1 cellular context compared by ENCODE assay signal in the genomic region with DNA sequence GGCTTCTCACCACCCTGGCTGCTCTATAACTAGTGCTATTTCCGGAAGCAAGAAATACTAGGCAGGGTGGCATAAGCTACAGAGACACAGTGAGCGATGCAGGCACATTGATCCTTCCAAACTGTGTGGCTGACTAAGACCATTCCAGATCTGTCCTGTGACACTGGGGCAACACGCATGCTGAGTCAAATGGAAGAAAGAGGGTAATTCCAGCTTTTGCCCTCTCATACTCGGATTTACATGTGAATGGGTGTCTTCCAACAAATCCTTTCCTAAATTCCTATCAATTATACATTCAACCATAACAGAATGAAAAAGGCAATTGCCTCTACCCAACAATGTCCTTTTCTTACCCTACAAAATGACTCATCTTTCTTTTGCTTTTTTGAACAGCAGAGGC.
A peak's percentile ranks its signal among the peaks of the same experiment; 100 is the strongest.
TF ChIP-seq lines count a peak whose summit lies in the region.

No MANE protein-coding gene starts in this region.

TF ChIP-seq in GM12878, 131 proteins besides CTCF, POLR2A, EP300 and RAD21 (continued from another document):
- TF ChIP-seq CREM (IDR thresholded peaks at IDR 0.05; ENCODE audit: low read depth): no peak
- TF ChIP-seq, protein P1, sequence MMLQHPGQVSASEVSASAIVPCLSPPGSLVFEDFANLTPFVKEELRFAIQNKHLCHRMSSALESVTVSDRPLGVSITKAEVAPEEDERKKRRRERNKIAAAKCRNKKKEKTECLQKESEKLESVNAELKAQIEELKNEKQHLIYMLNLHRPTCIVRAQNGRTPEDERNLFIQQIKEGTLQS (IDR thresholded peaks at IDR 0.05; ENCODE audit: borderline replicate concordance, extremely low read depth, low read depth, low read length): no peak
- 0 out of 4 replicates have a peak, but pooled peaks of 1 of the 2 experiments have one; percentile 22 for TF ChIP-seq IKZF2 (IDR thresholded peaks at IDR 0.05)
- no peak for TF ChIP-seq HSF1 (IDR thresholded peaks at IDR 0.05; ENCODE audit: low read depth, low read length)
- TF ChIP-seq ZBTB33 (IDR thresholded peaks at IDR 0.05): no peak
- 0 out of 2 replicates have a peak, but pooled peaks have one; percentile 29 for TF ChIP-seq IRF4 (IDR thresholded peaks at IDR 0.05; ENCODE audit: low read depth, low read length)
- TF ChIP-seq, protein P2, sequence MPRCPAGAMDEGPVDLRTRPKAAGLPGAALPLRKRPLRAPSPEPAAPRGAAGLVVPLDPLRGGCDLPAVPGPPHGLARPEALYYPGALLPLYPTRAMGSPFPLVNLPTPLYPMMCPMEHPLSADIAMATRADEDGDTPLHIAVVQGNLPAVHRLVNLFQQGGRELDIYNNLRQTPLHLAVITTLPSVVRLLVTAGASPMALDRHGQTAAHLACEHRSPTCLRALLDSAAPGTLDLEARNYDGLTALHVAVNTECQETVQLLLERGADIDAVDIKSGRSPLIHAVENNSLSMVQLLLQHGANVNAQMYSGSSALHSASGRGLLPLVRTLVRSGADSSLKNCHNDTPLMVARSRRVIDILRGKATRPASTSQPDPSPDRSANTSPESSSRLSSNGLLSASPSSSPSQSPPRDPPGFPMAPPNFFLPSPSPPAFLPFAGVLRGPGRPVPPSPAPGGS (IDR thresholded peaks at IDR 0.05; ENCODE audit: borderline replicate concordance, insufficient read depth, low read depth, low read length, poor library complexity, severe bottlenecking): peak; percentile 54
- TF ChIP-seq MTA3 (IDR thresholded peaks at IDR 0.05; ENCODE audit: borderline replicate concordance, low read length): no peak
- no peak for TF ChIP-seq SREBF2 (IDR thresholded peaks at IDR 0.05; ENCODE audit: low read length)
- TF ChIP-seq DPF2 (IDR thresholded peaks at IDR 0.05): 0 out of 2 replicates have a peak, but pooled peaks have one; percentile 21
- TF ChIP-seq KLF5 (IDR thresholded peaks at IDR 0.05; ENCODE audit: partially characterized antibody): no peak
- TF ChIP-seq, protein P3, sequence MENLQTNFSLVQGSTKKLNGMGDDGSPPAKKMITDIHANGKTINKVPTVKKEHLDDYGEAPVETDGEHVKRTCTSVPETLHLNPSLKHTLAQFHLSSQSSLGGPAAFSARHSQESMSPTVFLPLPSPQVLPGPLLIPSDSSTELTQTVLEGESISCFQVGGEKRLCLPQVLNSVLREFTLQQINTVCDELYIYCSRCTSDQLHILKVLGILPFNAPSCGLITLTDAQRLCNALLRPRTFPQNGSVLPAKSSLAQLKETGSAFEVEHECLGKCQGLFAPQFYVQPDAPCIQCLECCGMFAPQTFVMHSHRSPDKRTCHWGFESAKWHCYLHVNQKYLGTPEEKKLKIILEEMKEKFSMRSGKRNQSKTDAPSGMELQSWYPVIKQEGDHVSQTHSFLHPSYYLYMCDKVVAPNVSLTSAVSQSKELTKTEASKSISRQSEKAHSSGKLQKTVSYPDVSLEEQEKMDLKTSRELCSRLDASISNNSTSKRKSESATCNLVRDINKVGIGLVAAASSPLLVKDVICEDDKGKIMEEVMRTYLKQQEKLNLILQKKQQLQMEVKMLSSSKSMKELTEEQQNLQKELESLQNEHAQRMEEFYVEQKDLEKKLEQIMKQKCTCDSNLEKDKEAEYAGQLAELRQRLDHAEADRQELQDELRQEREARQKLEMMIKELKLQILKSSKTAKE (IDR thresholded peaks at IDR 0.05; ENCODE audit: low read depth, poor library complexity, severe bottlenecking): no peak
